ENCODE assay signal across 34 cellular contexts in genomic region chr10:131673396-131673795, GRCh38.
"Had no signal": no experiment of that assay in that cellular context is flagged by ENCODE, and none has a peak within 500 bp of the region (broad histone marks: within the 10 kb centered on the region; RNA-seq: fewer than 3 reads in every experiment).

No MANE protein-coding gene starts in this region.

- H3K27ac Mint-ChIP-seq: activated B cell treated with CpG ODN at 0.5 μM for 24 hours; activated CD8-positive, alpha-beta T cell treated with anti-CD3 and anti-CD28 coated beads for 36 hours; activated naive CD8-positive, alpha-beta T cell; activated T-helper 17 cell treated with anti-CD3 and anti-CD28 coated beads, Interleukin-2, amount 50 U/mL, for 72 hours; brain; dendritic cell treated with granulocyte-macrophage colony-stimulating factor and Interleukin-4, amounts not matched to agents 40 ng/mL and 50 ng/mL, for 4 days; endodermal cell; T-helper 17 cell; T-helper 2 cell treated with Interferon-gamma antibody and Interleukin-4, amounts not matched to agents 5 μg/mL and 100 μg/mL, for 36 hours had no signal

- H3K4me1 ChIP-seq: ascending aorta, breast epithelium, gastrocnemius medialis had no signal

- H3K36me3 ChIP-seq: ascending aorta, breast epithelium, cardiac muscle cell, gastrocnemius medialis, WERI-Rb-1 had no signal

- H3K4me3 Mint-ChIP-seq: activated B cell treated with CpG ODN at 0.5 μM for 24 hours; activated CD8-positive, alpha-beta T cell treated with anti-CD3 and anti-CD28 coated beads for 36 hours; activated naive CD8-positive, alpha-beta T cell; activated T-cell treated with anti-CD3 and anti-CD28 coated beads, Interleukin-2, amount 50 U/mL, for 4 hours; activated T-helper 17 cell treated with anti-CD3 and anti-CD28 coated beads, Interleukin-2, amount 50 U/mL, for 72 hours; brain; dendritic cell treated with granulocyte-macrophage colony-stimulating factor and Interleukin-4, amounts not matched to agents 40 ng/mL and 50 ng/mL, for 4 days; endodermal cell; T-helper 17 cell; T-helper 2 cell treated with Interferon-gamma antibody and Interleukin-4, amounts not matched to agents 5 μg/mL and 100 μg/mL, for 36 hours had no signal

- H3K9me3 ChIP-seq: ascending aorta, gastrocnemius medialis had no signal

- H3K27me3 ChIP-seq: ascending aorta, gastrocnemius medialis had no signal

- H3K4me1 Mint-ChIP-seq: activated B cell treated with CpG ODN at 0.5 μM for 24 hours; activated T-helper 17 cell treated with anti-CD3 and anti-CD28 coated beads, Interleukin-2, amount 50 U/mL, for 72 hours; T-helper 17 cell had no signal

- DNase-seq: activated B cell treated with CpG ODN at 0.5 μM for 24 hours; activated CD4-positive, alpha-beta T cell treated with anti-CD3 and anti-CD28 coated beads for 48 hours; activated CD4-positive, alpha-beta T cell treated with anti-CD3 and anti-CD28 coated beads, Interleukin-2, amount 50 U/mL, for 1 hour; activated CD4-positive, alpha-beta T cell treated with anti-CD3 and anti-CD28 coated beads, Interleukin-2, amount 50 U/mL, for 48 hours; activated CD8-positive, alpha-beta memory T cell treated with anti-CD3 and anti-CD28 coated beads for 24 hours; activated CD8-positive, alpha-beta T cell treated with anti-CD3 and anti-CD28 coated beads for 36 hours; activated effector memory CD4-positive, alpha-beta T cell treated with Interleukin-2 at 50 U/mL for 16 hours; activated gamma-delta T cell treated with Interleukin-2 at 50 U/mL for 16 hours; activated naive CD4-positive, alpha-beta T cell treated with anti-CD3 and anti-CD28 coated beads, Interleukin-2, amount 50 U/mL, for 16 hours; activated naive CD4-positive, alpha-beta T cell treated with Interleukin-2 at 50 U/mL for 16 hours; activated T-cell treated with anti-CD3 and anti-CD28 coated beads, Interleukin-2, amount 50 U/mL, for 4 hours; central memory CD4-positive, alpha-beta T cell; cerebellar nuclear complex; effector memory CD4-positive, alpha-beta T cell; endodermal cell; foreskin fibroblast; gastrocnemius medialis; glutamatergic neuron; T-helper 1 cell; T-helper 17 cell; T1000; WERI-Rb-1 had no signal

- ATAC-seq: activated CD4-positive, CD25-positive, alpha-beta regulatory T cell treated with anti-CD3 and anti-CD28 coated beads, Interleukin-2, amount 50 U/mL, for 24 hours; activated CD8-positive, alpha-beta T cell treated with anti-CD3 and anti-CD28 coated beads for 36 hours; activated T-cell treated with anti-CD3 and anti-CD28 coated beads, Interleukin-2, amount 50 U/mL, for 4 hours; activated T-helper 17 cell treated with anti-CD3 and anti-CD28 coated beads, Interleukin-2, amount 50 U/mL, for 72 hours; esophagus mucosa; gastrocnemius medialis; T-helper 17 cell had no signal

- H3K27me3 Mint-ChIP-seq: activated B cell treated with CpG ODN at 0.5 μM for 24 hours; activated CD8-positive, alpha-beta T cell treated with anti-CD3 and anti-CD28 coated beads for 36 hours; brain; T-helper 17 cell had no signal

- H3K36me3 Mint-ChIP-seq: activated naive CD8-positive, alpha-beta T cell; brain had no signal

- H3K27ac ChIP-seq: ascending aorta, breast epithelium, cardiac muscle cell, coronary artery, dorsolateral prefrontal cortex, gastrocnemius medialis, WERI-Rb-1 had no signal

- H3K4me3 ChIP-seq: ascending aorta, breast epithelium, cardiac muscle cell, coronary artery, dorsolateral prefrontal cortex, gastrocnemius medialis had no signal
